ENCODE assay signal across 14 cellular contexts in the genomic region with DNA sequence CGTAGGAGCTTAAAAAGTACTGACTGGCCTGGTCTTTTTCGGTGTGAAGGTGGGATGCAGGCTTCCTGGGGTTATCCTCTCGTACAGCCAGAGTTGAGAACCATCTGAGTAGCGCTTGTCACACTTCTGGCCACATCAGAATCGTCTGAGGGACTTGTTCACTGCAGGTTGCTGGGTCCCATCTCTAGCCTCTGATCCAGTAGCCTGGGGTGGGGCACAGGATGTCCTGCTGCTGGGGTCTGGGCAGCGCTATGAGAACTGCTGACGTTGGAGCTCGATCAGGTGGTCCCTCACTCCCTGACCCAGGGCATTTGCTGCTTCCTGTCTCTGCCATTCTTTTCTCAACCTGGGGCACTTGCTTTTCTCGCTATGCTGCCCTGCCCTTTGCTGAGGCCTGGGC. TPM values are rescaled to one million over a fixed set of nuclear protein-coding genes. Genes with fewer than 3 reads are reported as not detected.
DNase-seq lines count a peak whose midpoint lies in the region; ATAC-seq and TF ChIP-seq lines count a peak whose summit lies in the region.
"Had no signal": no experiment of that assay in that cellular context is flagged by ENCODE, and none has a peak within 500 bp of the region (broad histone marks: within the 10 kb centered on the region; RNA-seq: fewer than 3 reads in every experiment).

No MANE protein-coding gene starts in this region.

- TF ChIP-seq CTCF in PC-3 (conservative IDR thresholded peaks at IDR 0.05; ENCODE audit: low read depth, low read length) (no peak), neural crest cell (conservative IDR thresholded peaks at IDR 0.05) (no peak), thyroid gland (IDR thresholded peaks at IDR 0.05) (no peak), A673 (conservative IDR thresholded peaks at IDR 0.05; ENCODE audit: low read depth, low read length) (no peak)

- no peaks in the 10 kb centered on the region for H3K79me2 ChIP-seq in PC-3 (ENCODE audit: low read length)

- H3K4me1 ChIP-seq in PC-3 (ENCODE audit: insufficient read depth, low read length) (peaks cover 47% of the 10 kb centered on the region), thyroid gland (peaks cover 78 to 94% of the 10 kb centered on the region in 2 donors), A673 (ENCODE audit: insufficient read depth, low read length, poor library complexity, severe bottlenecking) (peaks cover 3% of the 10 kb centered on the region)

- no peaks in the 10 kb centered on the region for H3K27me3 ChIP-seq in PC-3 (ENCODE audit: low read length)
- H3K27me3 ChIP-seq in thyroid gland: no peaks in the 10 kb centered on the region
- no peaks in the 10 kb centered on the region for H3K27me3 ChIP-seq in A673 (replicated peaks; ENCODE audit: insufficient read depth, low read depth, low read length, poor library complexity)

- peaks cover 19% of the 10 kb centered on the region for H3K36me3 Mint-ChIP-seq in dendritic cell treated with granulocyte-macrophage colony-stimulating factor and Interleukin-4, amounts not matched to agents 40 ng/mL and 50 ng/mL, for 4 days (ENCODE audit: low read depth)
- no peaks in the 10 kb centered on the region for H3K36me3 Mint-ChIP-seq in neural crest cell (ENCODE audit: low read depth)
- H3K36me3 Mint-ChIP-seq: CD8-positive, alpha-beta T cell had no signal

- H3K9ac ChIP-seq in PC-3 (ENCODE audit: low read length): peak overlapping the region; percentile 67

- intact Hi-C loops in PC-3 (cut with micrococcal nuclease): loop anchor here (1.0 to 5.0 kb wide), 3 partner anchors 15 to 100 kb away; no protein-coding TSS in a partner anchor
- intact Hi-C loops in dendritic cell treated with granulocyte-macrophage colony-stimulating factor and Interleukin-4, amounts not matched to agents 40 ng/mL and 50 ng/mL, for 4 days (cut with micrococcal nuclease): loop anchor here (2.0 kb wide), 1 partner anchor 100 kb away; no protein-coding TSS in a partner anchor
- intact Hi-C loops in thyroid gland (cut with DNase I): no loop called here
- intact Hi-C loops in A673 (cut with micrococcal nuclease; ENCODE audit: unreplicated experiment): loop anchor here (5.0 kb wide), 1 partner anchor 102 kb away; no protein-coding TSS in a partner anchor

- no TSS peak for BruUV-seq in PC-3 (replicated peaks; lab: Mats Ljungman, UMichigan)
- no TSS peak for BruUV-seq in A673 (replicated peaks; lab: Mats Ljungman, UMichigan)

- no peaks in the 10 kb centered on the region for H4K20me1 ChIP-seq in PC-3 (ENCODE audit: low read length)

- 80 to 83% methylated on average over 8 to 9 of the region's 9 CpGs for WGBS in thyroid gland, 2 donors

- CTCF ChIA-PET in PC-3 (lab: Charles Lee) (no interaction called here), A673 (lab: Charles Lee) (no interaction called here)

- DNase-seq in PC-3: no peak
- DNase-seq in neural crest cell (ENCODE audit: low read depth, low spot score): no peak
- DNase-seq in thyroid gland: no peak
- no peak for DNase-seq in A673 (ENCODE audit: low spot score)
- DNase-seq in NCI-H1694 treated with DMSO at 0.1 percent for 48 hours (lab: John Stamatoyannopoulos, UW): no peak
- DNase-seq: CD8-positive, alpha-beta T cell; COR-L47; DND-41; GDM1; GOT3; H9 had no signal

- no peaks in the 10 kb centered on the region for H3K9me2 ChIP-seq in PC-3 (replicated peaks; ENCODE audit: low read length)

- H3K4me1 Mint-ChIP-seq in dendritic cell treated with granulocyte-macrophage colony-stimulating factor and Interleukin-4, amounts not matched to agents 40 ng/mL and 50 ng/mL, for 4 days (ENCODE audit: low read depth): peaks cover 44% of the 10 kb centered on the region
- H3K4me1 Mint-ChIP-seq in neural crest cell: peaks cover 13% of the 10 kb centered on the region

- H3K27ac ChIP-seq in PC-3 (ENCODE audit: low read length) (peak overlapping the region; percentile 98), thyroid gland (peak overlapping the region; percentile 91 to 99 (median 91)), A673 (ENCODE audit: low read depth, low read length, poor library complexity, severe bottlenecking) (no peak overlapping the region)

- H3K27me3 Mint-ChIP-seq in dendritic cell treated with granulocyte-macrophage colony-stimulating factor and Interleukin-4, amounts not matched to agents 40 ng/mL and 50 ng/mL, for 4 days: no peaks in the 10 kb centered on the region
- peaks cover 3% of the 10 kb centered on the region for H3K27me3 Mint-ChIP-seq in neural crest cell (ENCODE audit: low read depth)

- no peaks in the 10 kb centered on the region for H3F3A ChIP-seq in PC-3 (ENCODE audit: low read length, unreplicated experiment)

- TF ChIP-seq POLR2A in thyroid gland (IDR thresholded peaks at IDR 0.05): no peak

- ATAC-seq in PC-3 (no peak), HG02759 (IDR thresholded peaks at IDR 0.05; ENCODE audit: unreplicated experiment) (no peak)
- ATAC-seq: CD8-positive, alpha-beta T cell had no signal

- peak overlapping the region; percentile 68; the same call in 1 of the 2 replicates for H3K4me2 ChIP-seq in PC-3 (ENCODE audit: low read length)

- H3K36me3 ChIP-seq in PC-3 (ENCODE audit: low read depth, low read length) (no peaks in the 10 kb centered on the region), thyroid gland (no peaks in the 10 kb centered on the region), A673 (ENCODE audit: insufficient read depth, low read length, poor library complexity, severe bottlenecking) (no peaks in the 10 kb centered on the region)

- H3K4me3 ChIP-seq in PC-3 (ENCODE audit: low read length): no peak overlapping the region
- no peak overlapping the region for H3K4me3 ChIP-seq in thyroid gland (replicated peaks in 1 of 3)
- no peak overlapping the region for H3K4me3 ChIP-seq in A673 (ENCODE audit: low read depth, low read length, poor library complexity, severe bottlenecking)

- no peaks in the 10 kb centered on the region for H3K9me3 ChIP-seq in PC-3 (ENCODE audit: low read length)
- no peaks in the 10 kb centered on the region for H3K9me3 ChIP-seq in thyroid gland
- no peaks in the 10 kb centered on the region for H3K9me3 ChIP-seq in A673 (ENCODE audit: low read depth, low read length, poor library complexity, severe bottlenecking)

- H3K27ac Mint-ChIP-seq in dendritic cell treated with granulocyte-macrophage colony-stimulating factor and Interleukin-4, amounts not matched to agents 40 ng/mL and 50 ng/mL, for 4 days: peak overlapping the region; percentile 21
- H3K27ac Mint-ChIP-seq in neural crest cell (ENCODE audit: unreplicated experiment): peak overlapping the region; percentile 27
- H3K27ac Mint-ChIP-seq: CD8-positive, alpha-beta T cell; H9 had no signal

- no peak overlapping the region for H2AFZ ChIP-seq in PC-3 (ENCODE audit: low read length)

- no peaks in the 10 kb centered on the region for H3K9me3 Mint-ChIP-seq in dendritic cell treated with granulocyte-macrophage colony-stimulating factor and Interleukin-4, amounts not matched to agents 40 ng/mL and 50 ng/mL, for 4 days
- no peaks in the 10 kb centered on the region for H3K9me3 Mint-ChIP-seq in neural crest cell
- H3K9me3 Mint-ChIP-seq: CD8-positive, alpha-beta T cell; H9 had no signal

- POLR2A ChIA-PET in PC-3 (lab: Charles Lee; ENCODE audit: unreplicated experiment): no interaction called here
- POLR2A ChIA-PET in A673 (lab: Charles Lee; ENCODE audit: low non-redundant PET): interaction anchor here (0.6 kb wide), 1 partner anchor 125 kb away, joined by 3 read pairs; no protein-coding TSS in a partner anchor

- no peak overlapping the region for H3K4me3 Mint-ChIP-seq in dendritic cell treated with granulocyte-macrophage colony-stimulating factor and Interleukin-4, amounts not matched to agents 40 ng/mL and 50 ng/mL, for 4 days
- H3K4me3 Mint-ChIP-seq in neural crest cell: no peak overlapping the region
- H3K4me3 Mint-ChIP-seq: CD14-positive monocyte; CD8-positive, alpha-beta T cell; H9 had no signal

RNA-seq across cellular contexts. Expression of a gene that starts 7.1 kb away (rescaled TPM):
- total RNA-seq in PC-3 (2014; rRNA removed) (5.6 and 6.0 TPM in 2 replicates), neural crest cell (not detected in 2 replicates), thyroid gland (1 to 10 TPM; 2.7 to 6.1 (median 3.6) TPM), A673 (2021) (not detected in 2 replicates)
- total RNA-seq: CD8-positive, alpha-beta T cell; H9 had no signal
